20 cellular contexts compared by ENCODE assay signal in genomic region chr2:101037161-101037755, GRCh38. TPM values are rescaled to one million over a fixed set of nuclear protein-coding genes. Genes with fewer than 3 reads are reported as not detected.
A peak's percentile ranks its signal among the peaks of the same experiment; 100 is the strongest.
DNase-seq lines count a peak whose midpoint lies in the region; ATAC-seq and TF ChIP-seq lines count a peak whose summit lies in the region.
"Had no signal": no experiment of that assay in that cellular context is flagged by ENCODE, and none has a peak within 500 bp of the region (broad histone marks: within the 10 kb centered on the region; RNA-seq: fewer than 3 reads in every experiment).

No MANE protein-coding gene starts in this region.

- POLR2A ChIA-PET in activated CD8-positive, alpha-beta T cell treated with anti-CD3 and anti-CD28 coated beads for 36 hours (lab: Charles Lee), result no interaction called here
- POLR2A ChIA-PET in activated CD8-positive, alpha-beta T cell treated with anti-CD3 and anti-CD28 coated beads, Interleukin-2, amount 10 ng/mL, durations not matched to agents 7 days and 5 days (lab: Charles Lee), result no interaction called here

- WGBS in H9 (ENCODE audit: extremely low coverage, insufficient read length, low lambda C conversion rate), result no CpG with 5 or more reads among the region's 19 CpGs
- WGBS in endodermal cell (ENCODE audit: insufficient coverage in 1 of 2, insufficient read length in 1 of 2), 2 experiments, result 93 to 95% methylated on average over 7 to 19 of the region's 19 CpGs

- no peaks in the 10 kb centered on the region for H4K20me1 ChIP-seq in H9 (ENCODE audit: control insufficient read depth, insufficient read depth, insufficient read length)

- no peak overlapping the region for H2AFZ ChIP-seq in H9 (ENCODE audit: low read length)

- H3K23ac ChIP-seq in H9 (ENCODE audit: insufficient read length, low read depth, low read length), result no peak overlapping the region

- H3K9ac ChIP-seq in H9 (ENCODE audit: extremely low read depth, insufficient read length, low read length) (no peak overlapping the region), endodermal cell (ENCODE audit: extremely low read depth, low read length, poor library complexity, severe bottlenecking) (no peak overlapping the region)

- no peak overlapping the region for H3K4me3 Mint-ChIP-seq in activated CD8-positive, alpha-beta T cell treated with anti-CD3 and anti-CD28 coated beads for 36 hours
- no peak overlapping the region for H3K4me3 Mint-ChIP-seq in activated CD8-positive, alpha-beta T cell treated with anti-CD3 and anti-CD28 coated beads, Interleukin-2, amount 10 ng/mL, durations not matched to agents 7 days and 5 days
- H3K4me3 Mint-ChIP-seq in H9 (no peak overlapping the region), endodermal cell (no peak overlapping the region)
- H3K4me3 Mint-ChIP-seq in activated T-helper 1 cell treated with anti-CD3 and anti-CD28 coated beads, Interleukin-12 subunit alpha, Interleukin-12 subunit beta, Interleukin-2, Interleukin-4 antibody, amounts not matched to agents 30 ng/mL and 10 ng/mL and 1 ng/mL, durations not matched to agents 14 hours and 24 hours and 36 hours, result no peak overlapping the region
- H3K4me3 Mint-ChIP-seq: CD8-positive, alpha-beta T cell had no signal

- TF ChIP-seq CTCF in activated CD8-positive, alpha-beta T cell treated with anti-CD3 and anti-CD28 coated beads for 36 hours (IDR thresholded peaks at IDR 0.05), result no peak
- TF ChIP-seq CTCF in H9 (conservative IDR thresholded peaks at IDR 0.05) (no peak), endodermal cell (conservative IDR thresholded peaks at IDR 0.05) (no peak), neutrophil (IDR thresholded peaks at IDR 0.05) (no peak)

- no peak overlapping the region for H4K8ac ChIP-seq in H9 (replicated peaks; ENCODE audit: insufficient read length, low read depth, low read length)

- H2BK15ac ChIP-seq in H9 (ENCODE audit: low read depth, low read length), result no peak overlapping the region

- H2BK120ac ChIP-seq in H9 (ENCODE audit: low read depth, low read length, poor library complexity, severe bottlenecking), result no peak overlapping the region

- no peak overlapping the region for H2BK12ac ChIP-seq in H9 (ENCODE audit: insufficient read length, low read depth, low read length)

- no peak overlapping the region for H3K18ac ChIP-seq in H9 (ENCODE audit: insufficient read length, low read depth, low read length)

- H3K36me3 ChIP-seq in endodermal cell (ENCODE audit: control insufficient read depth, insufficient read depth, low read length), result no peaks in the 10 kb centered on the region
- H3K36me3 ChIP-seq in neutrophil, result peaks cover 54% of the 10 kb centered on the region

- no peak overlapping the region for H2BK5ac ChIP-seq in H9 (ENCODE audit: insufficient read length, low read length)

- H3K4ac ChIP-seq in H9 (ENCODE audit: low read depth, low read length), result no peak overlapping the region

- H3K4me3 ChIP-seq in endodermal cell (ENCODE audit: low read length), result no peak overlapping the region
- no peak overlapping the region for H3K4me3 ChIP-seq in neutrophil (ENCODE audit: low read depth in 1 of 2, low read length in 1 of 2)

- H3K4me1 ChIP-seq in H9 (ENCODE audit: insufficient read depth, low read length) (no peaks in the 10 kb centered on the region), endodermal cell (ENCODE audit: control insufficient read depth, insufficient read depth, low read length) (no peaks in the 10 kb centered on the region), neutrophil (ENCODE audit: control insufficient read depth in 1 of 2, insufficient read depth in 1 of 2, low read depth in 1 of 2, low read length in 1 of 2) (peaks cover 40 to 41% of the 10 kb centered on the region in 2 experiments)

- no peaks in the 10 kb centered on the region for H3K27me3 Mint-ChIP-seq in activated CD8-positive, alpha-beta T cell treated with anti-CD3 and anti-CD28 coated beads for 36 hours
- H3K27me3 Mint-ChIP-seq in activated CD8-positive, alpha-beta T cell treated with anti-CD3 and anti-CD28 coated beads, Interleukin-2, amount 10 ng/mL, durations not matched to agents 7 days and 5 days (ENCODE audit: low read depth), result no peaks in the 10 kb centered on the region
- H3K27me3 Mint-ChIP-seq in H9 (ENCODE audit: low read depth), result no peaks in the 10 kb centered on the region
- no peaks in the 10 kb centered on the region for H3K27me3 Mint-ChIP-seq in endodermal cell (ENCODE audit: insufficient read depth)
- H3K27me3 Mint-ChIP-seq in activated T-helper 1 cell treated with anti-CD3 and anti-CD28 coated beads, Interleukin-12 subunit alpha, Interleukin-12 subunit beta, Interleukin-2, Interleukin-4 antibody, amounts not matched to agents 30 ng/mL and 10 ng/mL and 1 ng/mL, durations not matched to agents 14 hours and 24 hours and 36 hours (ENCODE audit: insufficient read depth), result no peaks in the 10 kb centered on the region

- no peak overlapping the region for H3K14ac ChIP-seq in H9 (ENCODE audit: insufficient read depth, low read length)

- peaks cover 2% of the 10 kb centered on the region for H3K4me1 Mint-ChIP-seq in activated CD8-positive, alpha-beta T cell treated with anti-CD3 and anti-CD28 coated beads for 36 hours (ENCODE audit: low read depth)
- H3K4me1 Mint-ChIP-seq in activated CD8-positive, alpha-beta T cell treated with anti-CD3 and anti-CD28 coated beads, Interleukin-2, amount 10 ng/mL, durations not matched to agents 7 days and 5 days (ENCODE audit: low read depth), result peaks cover 5% of the 10 kb centered on the region
- H3K4me1 Mint-ChIP-seq in H9 (no peaks in the 10 kb centered on the region), endodermal cell (no peaks in the 10 kb centered on the region)
- H3K4me1 Mint-ChIP-seq in activated T-helper 1 cell treated with anti-CD3 and anti-CD28 coated beads, Interleukin-12 subunit alpha, Interleukin-12 subunit beta, Interleukin-2, Interleukin-4 antibody, amounts not matched to agents 30 ng/mL and 10 ng/mL and 1 ng/mL, durations not matched to agents 14 hours and 24 hours and 36 hours (ENCODE audit: low read depth), result no peaks in the 10 kb centered on the region

- H2BK20ac ChIP-seq in H9 (ENCODE audit: low read depth, low read length, poor library complexity, severe bottlenecking), result no peak overlapping the region

- H3K9me3 ChIP-seq in H9 (ENCODE audit: control insufficient read depth, low read depth, low read length) (no peaks in the 10 kb centered on the region), endodermal cell (ENCODE audit: control insufficient read depth, low read length) (no peaks in the 10 kb centered on the region), neutrophil (no peaks in the 10 kb centered on the region)

- no peak overlapping the region for H3K4me2 ChIP-seq in H9 (ENCODE audit: insufficient read depth, insufficient read length, low read length)

- H4K91ac ChIP-seq in H9 (ENCODE audit: insufficient read length, low read depth, low read length), result no peak overlapping the region

- no peak for DNase-seq in activated CD8-positive, alpha-beta T cell treated with anti-CD3 and anti-CD28 coated beads for 36 hours
- no peak for DNase-seq in activated CD8-positive, alpha-beta T cell treated with anti-CD3 and anti-CD28 coated beads, Interleukin-2, amount 10 ng/mL, durations not matched to agents 7 days and 5 days
- DNase-seq in H9 (no peak), endodermal cell (no peak), HT-29 (ENCODE audit: low spot score) (no peak)
- DNase-seq in activated T-helper 1 cell treated with anti-CD3 and anti-CD28 coated beads, Interleukin-12 subunit alpha, Interleukin-12 subunit beta, Interleukin-2, Interleukin-4 antibody, amounts not matched to agents 30 ng/mL and 10 ng/mL and 1 ng/mL, durations not matched to agents 14 hours and 24 hours and 36 hours (ENCODE audit: low spot score), result no peak
- DNase-seq: 8988T; C1 segment of cervical spinal cord; Calu3; DMS153; KG1; NCI-H2029; NCI-H2227 treated with DMSO at 0.1 percent for 48 hours; NCI-H510A; NCI-H748 treated with DMSO at 0.1 percent for 48 hours; NK-92 treated with Interleukin-12 subunit alpha and Interleukin-12 subunit beta, amount 100 ng/mL, for 24 hours had no signal

- no peaks in the 10 kb centered on the region for H3K27me3 ChIP-seq in H9 (ENCODE audit: insufficient read depth, low read length)
- no peaks in the 10 kb centered on the region for H3K27me3 ChIP-seq in endodermal cell (ENCODE audit: control insufficient read depth, insufficient read depth, low read length, poor library complexity, severe bottlenecking)
- no peaks in the 10 kb centered on the region for H3K27me3 ChIP-seq in neutrophil

- no peaks in the 10 kb centered on the region for H3K79me2 ChIP-seq in H9 (ENCODE audit: insufficient read depth, low read length)

- H3K27ac Mint-ChIP-seq in activated CD8-positive, alpha-beta T cell treated with anti-CD3 and anti-CD28 coated beads for 36 hours, result peak overlapping the region; percentile 69
- no peak overlapping the region for H3K27ac Mint-ChIP-seq in activated CD8-positive, alpha-beta T cell treated with anti-CD3 and anti-CD28 coated beads, Interleukin-2, amount 10 ng/mL, durations not matched to agents 7 days and 5 days
- H3K27ac Mint-ChIP-seq in H9, result peak overlapping the region in 2 of 3 experiments; percentile 43 to 61; a peak in 2 of 7 replicates
- peak overlapping the region; percentile 39 for H3K27ac Mint-ChIP-seq in endodermal cell
- no peak overlapping the region for H3K27ac Mint-ChIP-seq in activated T-helper 1 cell treated with anti-CD3 and anti-CD28 coated beads, Interleukin-12 subunit alpha, Interleukin-12 subunit beta, Interleukin-2, Interleukin-4 antibody, amounts not matched to agents 30 ng/mL and 10 ng/mL and 1 ng/mL, durations not matched to agents 14 hours and 24 hours and 36 hours
- H3K27ac Mint-ChIP-seq: CD8-positive, alpha-beta T cell had no signal

- no peak for ATAC-seq in activated CD8-positive, alpha-beta T cell treated with anti-CD3 and anti-CD28 coated beads for 36 hours
- no peak for ATAC-seq in activated CD8-positive, alpha-beta T cell treated with anti-CD3 and anti-CD28 coated beads, Interleukin-2, amount 10 ng/mL, durations not matched to agents 7 days and 5 days
- no peak for ATAC-seq in GM18868 (IDR thresholded peaks at IDR 0.05; ENCODE audit: unreplicated experiment)
- ATAC-seq: CD8-positive, alpha-beta T cell had no signal

- no peaks in the 10 kb centered on the region for H3K9me3 Mint-ChIP-seq in activated CD8-positive, alpha-beta T cell treated with anti-CD3 and anti-CD28 coated beads for 36 hours
- no peaks in the 10 kb centered on the region for H3K9me3 Mint-ChIP-seq in activated CD8-positive, alpha-beta T cell treated with anti-CD3 and anti-CD28 coated beads, Interleukin-2, amount 10 ng/mL, durations not matched to agents 7 days and 5 days (ENCODE audit: insufficient read depth)
- H3K9me3 Mint-ChIP-seq in H9 (no peaks in the 10 kb centered on the region; a peak in 1 of 5 replicates), endodermal cell (no peaks in the 10 kb centered on the region)
- H3K9me3 Mint-ChIP-seq in activated T-helper 1 cell treated with anti-CD3 and anti-CD28 coated beads, Interleukin-12 subunit alpha, Interleukin-12 subunit beta, Interleukin-2, Interleukin-4 antibody, amounts not matched to agents 30 ng/mL and 10 ng/mL and 1 ng/mL, durations not matched to agents 14 hours and 24 hours and 36 hours, result no peaks in the 10 kb centered on the region
- H3K9me3 Mint-ChIP-seq: CD8-positive, alpha-beta T cell had no signal

- H3K27ac ChIP-seq in H9 (ENCODE audit: insufficient read length, low read depth, low read length) (no peak overlapping the region), endodermal cell (ENCODE audit: low read depth, low read length) (no peak overlapping the region), neutrophil (peak overlapping the region; percentile 7)
- H3K27ac ChIP-seq: HL-60 had no signal

- no peak overlapping the region for H3T11ph ChIP-seq in H9 (ENCODE audit: low read length)

- H2AK5ac ChIP-seq in H9 (ENCODE audit: insufficient read length, low read length), result no peak overlapping the region

- H3K36me3 Mint-ChIP-seq in activated CD8-positive, alpha-beta T cell treated with anti-CD3 and anti-CD28 coated beads for 36 hours (ENCODE audit: low read depth), result no peaks in the 10 kb centered on the region
- H3K36me3 Mint-ChIP-seq in activated CD8-positive, alpha-beta T cell treated with anti-CD3 and anti-CD28 coated beads, Interleukin-2, amount 10 ng/mL, durations not matched to agents 7 days and 5 days (ENCODE audit: low read depth), result no peaks in the 10 kb centered on the region
- peaks cover 23 to 42% (median 28%) of the 10 kb centered on the region in 3 experiments; a peak in 6 of 7 replicates for H3K36me3 Mint-ChIP-seq in H9 (ENCODE audit: insufficient read depth in 1 of 3, low read depth in 3 of 3)
- H3K36me3 Mint-ChIP-seq in endodermal cell (ENCODE audit: low read depth), result peaks cover 16% of the 10 kb centered on the region
- no peaks in the 10 kb centered on the region for H3K36me3 Mint-ChIP-seq in activated T-helper 1 cell treated with anti-CD3 and anti-CD28 coated beads, Interleukin-12 subunit alpha, Interleukin-12 subunit beta, Interleukin-2, Interleukin-4 antibody, amounts not matched to agents 30 ng/mL and 10 ng/mL and 1 ng/mL, durations not matched to agents 14 hours and 24 hours and 36 hours (ENCODE audit: low read depth)
- H3K36me3 Mint-ChIP-seq: CD8-positive, alpha-beta T cell had no signal

- H3K79me1 ChIP-seq in H9 (ENCODE audit: insufficient read depth, low read depth, low read length, poor library complexity, severe bottlenecking), result no peaks in the 10 kb centered on the region

- CTCF ChIA-PET in activated CD8-positive, alpha-beta T cell treated with anti-CD3 and anti-CD28 coated beads for 36 hours (lab: Charles Lee), result interaction anchor here (0.6 to 5.2 kb wide), 18 partner anchors 8 to 627 kb away, joined by 3 to 80 read pairs (median 4); no protein-coding TSS in a partner anchor
- CTCF ChIA-PET in activated CD8-positive, alpha-beta T cell treated with anti-CD3 and anti-CD28 coated beads, Interleukin-2, amount 10 ng/mL, durations not matched to agents 7 days and 5 days (lab: Charles Lee), result interaction anchor here (0.7 to 4.7 kb wide), 10 partner anchors 25 to 351 kb away, joined by 3 to 45 read pairs (median 4); partner anchors contain the start of gene CNOT11

- intact Hi-C loops in activated CD8-positive, alpha-beta T cell treated with anti-CD3 and anti-CD28 coated beads for 36 hours (cut with micrococcal nuclease), result loop anchor here (10.0 kb wide), 1 partner anchor 168 kb away; no protein-coding TSS in a partner anchor
- intact Hi-C loops in activated T-helper 1 cell treated with anti-CD3 and anti-CD28 coated beads, Interleukin-12 subunit alpha, Interleukin-12 subunit beta, Interleukin-2, Interleukin-4 antibody, amounts not matched to agents 30 ng/mL and 10 ng/mL and 1 ng/mL, durations not matched to agents 14 hours and 24 hours and 36 hours (cut with micrococcal nuclease), result no loop called here

- H4K5ac ChIP-seq in H9 (ENCODE audit: insufficient read length, low read depth, low read length), result no peak overlapping the region

- no peaks in the 10 kb centered on the region for H3K23me2 ChIP-seq in H9 (ENCODE audit: insufficient read length, low read depth, low read length, poor library complexity, severe bottlenecking)

- no peak overlapping the region for H3K56ac ChIP-seq in H9 (ENCODE audit: insufficient read length, low read depth, low read length)

RNA-seq across cellular contexts. Expression of gene RPL31, which starts 35.2 kb away (rescaled TPM):
- 1,000 to 10,000 TPM; 1,667 to 1,859 TPM for total RNA-seq in activated CD8-positive, alpha-beta T cell treated with anti-CD3 and anti-CD28 coated beads for 36 hours
- 1,000 to 10,000 TPM; 1,300 to 1,339 TPM for total RNA-seq in activated CD8-positive, alpha-beta T cell treated with anti-CD3 and anti-CD28 coated beads, Interleukin-2, amount 10 ng/mL, durations not matched to agents 7 days and 5 days
- total RNA-seq in H9 (2021) (1,893 and 1,918 TPM in 2 replicates), endodermal cell (1,000 to 10,000 TPM; 1,597 to 1,823 TPM)
- polyA plus RNA-seq in endodermal cell (2013, experiment 1 of 2), result 2,538 TPM
- 2,476 TPM for polyA plus RNA-seq in endodermal cell (2013, experiment 2 of 2)
- 1,454 and 1,668 TPM in 2 replicates for total RNA-seq in HT-29 (2014; rRNA removed; shearing (Covaris generic))
- 1,048 and 1,092 TPM in 2 replicates for total RNA-seq in activated T-helper 1 cell treated with anti-CD3 and anti-CD28 coated beads, Interleukin-12 subunit alpha, Interleukin-12 subunit beta, Interleukin-2, Interleukin-4 antibody, amounts not matched to agents 30 ng/mL and 10 ng/mL and 1 ng/mL, durations not matched to agents 14 hours and 24 hours and 36 hours

Comparison
In these comparisons a context has a peak if more than half of its experiments do, and no peak if none do; other contexts are left out.
1. H3K27ac Mint-ChIP-seq: peak in activated CD8-positive, alpha-beta T cell treated with anti-CD3 and anti-CD28 coated beads for 36 hours (single experiment), H9 (2 of 3) and endodermal cell (single experiment); none in activated CD8-positive, alpha-beta T cell treated with anti-CD3 and anti-CD28 coated beads, Interleukin-2, amount 10 ng/mL, durations not matched to agents 7 days and 5 days (single experiment) and activated T-helper 1 cell treated with anti-CD3 and anti-CD28 coated beads, Interleukin-12 subunit alpha, Interleukin-12 subunit beta, Interleukin-2, Interleukin-4 antibody, amounts not matched to agents 30 ng/mL and 10 ng/mL and 1 ng/mL, durations not matched to agents 14 hours and 24 hours and 36 hours (single experiment).